In the genomic region with DNA sequence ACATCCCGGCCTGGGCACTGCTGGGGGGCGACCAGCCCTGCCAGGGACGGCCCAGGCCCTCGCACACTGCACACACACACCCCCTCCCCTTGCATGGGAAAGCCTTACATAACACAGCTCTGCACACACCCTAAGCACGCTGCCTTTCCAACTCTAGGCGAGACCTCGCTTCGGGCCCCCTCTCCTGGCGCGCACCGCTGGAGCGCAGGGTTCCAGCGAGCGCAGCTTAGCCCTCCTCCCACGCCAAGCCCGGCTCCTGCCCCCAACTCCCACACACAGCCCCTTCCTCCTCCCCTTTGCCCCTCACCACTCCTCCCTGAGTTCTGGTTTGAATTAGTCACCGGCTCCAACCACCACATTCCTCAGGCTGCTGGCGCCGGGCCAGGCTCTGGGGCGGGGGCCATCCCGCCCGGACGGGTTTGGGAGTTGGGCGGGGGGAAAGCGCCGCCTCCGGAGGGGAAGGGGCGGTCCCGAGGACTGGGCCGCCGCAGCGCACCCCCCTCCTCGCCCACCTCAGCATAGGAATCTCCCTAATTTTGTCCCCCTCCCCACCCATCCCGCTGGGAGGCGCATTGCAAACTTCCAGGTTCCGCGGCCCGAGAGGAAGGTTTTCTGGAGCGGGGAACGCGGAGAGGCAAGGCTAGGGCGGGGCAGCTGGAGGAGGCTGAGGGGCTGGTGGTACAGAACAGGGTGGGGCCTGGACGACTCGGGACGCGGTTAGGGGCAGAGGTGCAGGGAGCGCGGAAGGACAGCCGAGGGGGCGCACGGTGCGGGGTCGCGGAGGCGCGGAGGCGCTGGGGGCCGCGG, we compare ENCODE assay signal across 8 cellular contexts. TPM values are rescaled to one million over a fixed set of nuclear protein-coding genes. Genes with fewer than 3 reads are reported as not detected.
DNase-seq lines count a peak whose midpoint lies in the region; ATAC-seq and TF ChIP-seq lines count a peak whose summit lies in the region.

No MANE protein-coding gene starts in this region.

- no peaks in the 10 kb centered on the region for H3K27me3 Mint-ChIP-seq in osteocyte (ENCODE audit: unreplicated experiment)

- no peaks in the 10 kb centered on the region for H3K9me3 Mint-ChIP-seq in osteocyte (ENCODE audit: unreplicated experiment)

- no peaks in the 10 kb centered on the region for H3K36me3 Mint-ChIP-seq in osteocyte (ENCODE audit: unreplicated experiment)

- intact Hi-C loops in adrenal gland (cut with DNase I): no loop called here
- intact Hi-C loops in Right ventricle myocardium superior (cut with DNase I): loop anchor here (5.0 kb wide), 1 partner anchor 148 kb away; no protein-coding TSS in a partner anchor

- peak in 1 of 2 donors; percentile 23 for TF ChIP-seq POLR2A in adrenal gland (IDR thresholded peaks at IDR 0.05)

- H3K4me3 ChIP-seq in RWPE2 (ENCODE audit: severe bottlenecking): peak overlapping the region; percentile 84
- peak overlapping the region; percentile 7 to 95 (median 76) for H3K4me3 ChIP-seq in adrenal gland

- peak overlapping the region; percentile 97 for H3K27ac ChIP-seq in RWPE2 (ENCODE audit: poor library complexity, severe bottlenecking)
- H3K27ac ChIP-seq in adrenal gland: peak overlapping the region in 4 of 5 donors; percentile 78 to 96 (median 86)

- H3K4me1 ChIP-seq in RWPE2 (ENCODE audit: insufficient read depth, poor library complexity, severe bottlenecking) (peaks cover 37% of the 10 kb centered on the region), adrenal gland (replicated peaks in 1 of 2) (peaks cover 35 to 59% of the 10 kb centered on the region in 2 donors)

- peak overlapping the region; percentile 95 for H3K27ac Mint-ChIP-seq in osteocyte (ENCODE audit: unreplicated experiment)

- WGBS in adrenal gland, 4 donors: 0% methylated on average over 18 to 59 of the region's 59 CpGs

- H3K9me3 ChIP-seq in RWPE2 (ENCODE audit: severe bottlenecking): no peaks in the 10 kb centered on the region
- H3K9me3 ChIP-seq in adrenal gland (replicated peaks in 1 of 3): no peaks in the 10 kb centered on the region

- peaks cover 47% of the 10 kb centered on the region for H3K36me3 ChIP-seq in RWPE2 (ENCODE audit: low read depth)
- no peaks in the 10 kb centered on the region for H3K36me3 ChIP-seq in adrenal gland (replicated peaks in 1 of 2)

- H3K4me3 Mint-ChIP-seq in osteocyte (ENCODE audit: unreplicated experiment): peak overlapping the region; percentile 97

- H3K27me3 ChIP-seq in RWPE2 (ENCODE audit: insufficient read depth, poor library complexity, severe bottlenecking): no peaks in the 10 kb centered on the region
- H3K27me3 ChIP-seq in adrenal gland: no peaks in the 10 kb centered on the region

- TF ChIP-seq CTCF in RWPE2 (IDR thresholded peaks at IDR 0.05; ENCODE audit: poor library complexity, severe bottlenecking) (peak; percentile 1), adrenal gland (IDR thresholded peaks at IDR 0.05) (peak in 2 of 6 experiments; percentile 5 to 17), osteocyte (IDR thresholded peaks at IDR 0.05) (peak; percentile 8)

- peak; percentile 34 for ATAC-seq in RWPE2 (ENCODE audit: low read depth)
- peak; percentile 70 for ATAC-seq in Right ventricle myocardium superior (ENCODE audit: poor library complexity)
- no peak for ATAC-seq in GM21737 (IDR thresholded peaks at IDR 0.05; ENCODE audit: unreplicated experiment)

- DNase-seq in 8988T (peak; percentile 94), GOT3 (lab: John Stamatoyannopoulos, UW) (peak; percentile 80), RWPE2 (ENCODE audit: low spot score) (peak; percentile 94), adrenal gland (peak; percentile 85 to 94 (median 91)), Right ventricle myocardium superior (peak; percentile 96), osteocyte (ENCODE audit: extremely low spot score, unreplicated experiment) (peak; percentile 97), GM19240 (ENCODE audit: insufficient read length, low spot score) (no peak)

- H3K4me1 Mint-ChIP-seq in osteocyte (ENCODE audit: unreplicated experiment): peaks cover 63% of the 10 kb centered on the region

RNA-seq across cellular contexts. Expression of a gene that starts 1.0 kb away (rescaled TPM):
- total RNA-seq in adrenal gland (100 to 1,000 TPM; 121 to 307 (median 204) TPM), Right ventricle myocardium superior (318 TPM), osteocyte (462 and 503 TPM in 2 replicates)
- polyA plus RNA-seq in adrenal gland: 10 to 100 TPM; 32.0 to 35.4 (median 32.7) TPM

RNA-seq across cellular contexts. Expression of a gene that starts 28.1 kb away (rescaled TPM):
- total RNA-seq in adrenal gland (1,000 to 10,000 TPM in 6 of 8 donors, 100 to 1,000 TPM in 2; 943 to 1,585 (median 1,183) TPM), Right ventricle myocardium superior (794 TPM), osteocyte (1,404 TPM in 2 replicates)
- polyA plus RNA-seq in adrenal gland: 1,000 to 10,000 TPM in 1 of 3 donors, 100 to 1,000 TPM in 2; 646 to 1,257 (median 934) TPM

RNA-seq across cellular contexts. Expression of a gene that starts 45.7 kb away (rescaled TPM):
- total RNA-seq in adrenal gland (10 to 100 TPM in 7 of 8 donors, 1 to 10 TPM in 1; 7.0 to 32.4 (median 15.5) TPM), Right ventricle myocardium superior (14.7 TPM), osteocyte (12.7 and 15.6 TPM in 2 replicates)
- 10 to 100 TPM in 2 of 3 donors, 1 to 10 TPM in 1; 9.4 to 67.6 (median 34.0) TPM for polyA plus RNA-seq in adrenal gland

RNA-seq across cellular contexts. Expression of a gene that starts 56.0 kb away (rescaled TPM):
- 10 to 100 TPM; 66.9 to 97.3 (median 74.3) TPM for total RNA-seq in adrenal gland
- 10 to 100 TPM; 66.5 to 82.4 (median 73.5) TPM for polyA plus RNA-seq in adrenal gland
- total RNA-seq in Right ventricle myocardium superior: 28.2 TPM
- 91.6 and 107 TPM in 2 replicates for total RNA-seq in osteocyte
